In the genomic region with DNA sequence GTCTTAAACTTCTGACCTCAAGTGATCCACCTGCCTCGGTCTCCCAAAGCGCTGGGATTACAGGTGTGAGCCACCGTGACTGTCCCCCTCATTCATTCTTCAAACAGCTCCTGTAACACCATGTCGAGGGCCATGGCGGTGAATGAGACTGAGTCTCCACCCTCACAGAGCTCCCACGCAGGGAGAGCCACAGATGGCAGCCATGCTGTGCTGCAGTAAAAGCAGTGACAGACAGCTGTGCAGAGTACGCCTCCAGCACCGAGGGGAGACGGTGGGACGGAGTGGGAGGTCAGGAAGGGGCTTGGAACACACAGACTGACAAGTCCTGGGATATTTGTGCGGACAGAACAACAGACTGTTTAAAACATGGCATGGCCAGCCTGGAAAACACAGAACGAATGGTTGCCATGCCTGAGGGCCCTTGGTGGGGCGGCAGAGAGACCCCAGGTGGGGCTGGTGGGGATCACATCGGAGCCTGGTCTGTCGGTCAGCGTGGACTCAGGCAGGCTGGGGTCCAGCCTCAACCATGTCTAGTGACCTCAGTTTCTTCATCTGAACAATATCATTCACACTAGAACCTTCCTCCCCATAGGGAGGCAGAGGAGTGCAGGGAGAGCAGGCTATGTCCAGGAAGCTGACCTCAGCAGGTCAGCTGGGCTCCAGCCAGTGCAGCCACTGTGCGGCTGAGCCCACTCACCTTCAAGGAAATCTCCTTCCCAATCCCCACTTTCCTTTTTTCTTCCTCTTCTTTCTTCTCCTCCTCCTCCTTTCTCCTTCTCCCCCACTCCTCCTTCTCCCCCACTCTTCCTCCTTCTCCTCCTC, we compare ENCODE assay signal across 21 cellular contexts. TPM values are rescaled to one million over a fixed set of nuclear protein-coding genes. Genes with fewer than 3 reads are reported as not detected.
"Had no signal": no experiment of that assay in that cellular context is flagged by ENCODE, and none has a peak within 500 bp of the region (broad histone marks: within the 10 kb centered on the region; RNA-seq: fewer than 3 reads in every experiment).

No MANE protein-coding gene starts in this region.

- H3K27me3 ChIP-seq: cardiac muscle cell, ovary, right lobe of liver, testis had no signal

- H3K4me1 ChIP-seq: stomach, testis had no signal

- DNase-seq: activated B cell treated with CpG ODN at 0.5 μM for 24 hours; activated CD4-positive, alpha-beta T cell treated with anti-CD3 and anti-CD28 coated beads for 48 hours; activated CD8-positive, alpha-beta T cell treated with anti-CD3 and anti-CD28 coated beads for 36 hours; activated gamma-delta T cell; activated T-cell treated with anti-CD3 and anti-CD28 coated beads, Interleukin-2, amount 50 U/mL, for 48 hours; hypothalamus; kidney glomerular epithelial cell; ovary; right lobe of liver; spleen; stimulated activated CD4-positive, alpha-beta T cell treated with anti-CD3 and anti-CD28 coated beads, Interleukin-1b, Interleukin-23, amount 100 ng/mL, for 48 hours; stomach; testis had no signal

- H3K36me3 ChIP-seq: cardiac muscle cell, esophagus muscularis mucosa, ovary, right lobe of liver, spleen, stomach had no signal

- ATAC-seq: activated CD8-positive, alpha-beta T cell treated with anti-CD3 and anti-CD28 coated beads for 36 hours; activated naive CD4-positive, alpha-beta T cell treated with anti-CD3 and anti-CD28 coated beads, Interleukin-2, amount 50 U/mL, for 72 hours had no signal

- H3K4me3 ChIP-seq: cardiac muscle cell, esophagus muscularis mucosa, ovary, right lobe of liver, spleen, stomach, testis had no signal

- H3K9me3 ChIP-seq: esophagus muscularis mucosa, ovary, right lobe of liver, spleen, stomach, testis had no signal

- H3K27ac ChIP-seq: cardiac muscle cell, esophagus muscularis mucosa, ovary, right lobe of liver, spleen, stomach, testis had no signal

RNA-seq across cellular contexts. Expression of a gene that starts 20.6 kb away (rescaled TPM):
- total RNA-seq: activated B cell treated with CpG ODN at 0.5 μM for 24 hours; activated CD8-positive, alpha-beta T cell treated with anti-CD3 and anti-CD28 coated beads for 36 hours; activated naive CD4-positive, alpha-beta T cell treated with anti-CD3 and anti-CD28 coated beads, Interleukin-2, amount 50 U/mL, for 72 hours; esophagus muscularis mucosa; lower leg skin; mesenteric fat pad; ovary; pulmonary artery endothelial cell; right lobe of liver; spleen; stomach; T-helper 2 cell treated with Interferon-gamma antibody and Interleukin-4, amounts not matched to agents 100 ng/mL and 5 ng/mL, for 36 hours; ureter had no signal
- polyA plus RNA-seq: spleen, stomach had no signal
